ENCODE assay signal across 13 cellular contexts in the genomic region with DNA sequence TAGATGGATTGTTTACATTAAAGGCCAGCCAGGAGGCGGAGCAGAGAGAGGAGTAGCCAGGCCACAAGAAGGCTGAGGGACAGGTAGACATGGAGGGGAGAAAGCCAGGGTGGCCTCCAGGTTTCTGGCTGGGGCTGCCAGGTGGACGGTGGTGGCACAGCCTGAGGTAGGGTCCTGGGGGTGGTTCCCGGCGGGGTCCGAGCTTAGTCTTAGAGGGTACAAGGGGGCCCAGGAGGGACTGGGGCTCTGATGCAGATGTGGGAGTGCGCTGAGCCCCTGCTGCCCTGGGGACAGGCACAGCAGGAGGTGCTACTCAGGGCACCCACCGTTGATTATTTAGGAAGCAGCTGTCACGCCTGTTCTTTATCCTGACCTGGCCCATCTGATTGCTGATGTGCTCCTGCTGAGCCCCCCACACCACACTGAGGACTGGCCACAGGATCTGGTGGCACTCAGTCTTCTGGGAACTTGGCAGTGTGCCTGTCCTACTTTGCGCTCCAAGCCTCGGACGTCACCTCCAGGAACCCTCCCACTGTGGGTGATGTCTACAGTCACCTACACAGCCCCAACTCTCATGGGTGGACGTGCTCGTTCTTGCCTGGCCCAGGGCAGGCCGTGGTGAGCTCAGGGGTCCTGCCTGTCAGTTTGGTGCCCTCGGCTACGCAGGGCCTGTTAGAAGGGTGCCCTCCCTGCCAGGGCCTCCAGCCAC. TPM values are rescaled to one million over a fixed set of nuclear protein-coding genes. Genes with fewer than 3 reads are reported as not detected.
DNase-seq lines count a peak whose midpoint lies in the region; ATAC-seq and TF ChIP-seq lines count a peak whose summit lies in the region.
"Had no signal": no experiment of that assay in that cellular context is flagged by ENCODE, and none has a peak within 500 bp of the region (broad histone marks: within the 10 kb centered on the region; RNA-seq: fewer than 3 reads in every experiment).

No MANE protein-coding gene starts in this region.

- no peak overlapping the region for H2AFZ ChIP-seq in GM23248
- H2AFZ ChIP-seq in osteoblast (ENCODE audit: low read length), result no peak overlapping the region

- no peaks in the 10 kb centered on the region for H3K9me3 ChIP-seq in BLaER1 treated with 17β-estradiol and CSF1 and Interleukin-3, amounts not matched to agents 10 nM and 100 nM (replicated peaks in 1 of 11)
- H3K9me3 ChIP-seq in right cardiac atrium (ENCODE audit: control insufficient read depth, low read length) (no peaks in the 10 kb centered on the region), sigmoid colon (no peaks in the 10 kb centered on the region), GM23248 (ENCODE audit: low read depth) (no peaks in the 10 kb centered on the region), osteoblast (ENCODE audit: low read depth, low read length) (no peaks in the 10 kb centered on the region)
- H3K9me3 ChIP-seq: SJCRH30 had no signal

- no peaks in the 10 kb centered on the region for H3F3A ChIP-seq in GM23248 (ENCODE audit: insufficient read depth)

- no peak for TF ChIP-seq POLR2A in sigmoid colon (IDR thresholded peaks at IDR 0.05)

- H4K20me1 ChIP-seq in BLaER1 treated with 17β-estradiol and CSF1 and Interleukin-3, amounts not matched to agents 10 nM and 100 nM, result peaks cover 30 to 94% (median 70%) of the 10 kb centered on the region in 11 experiments; a peak in 20 of 22 replicates
- H4K20me1 ChIP-seq in GM23248 (ENCODE audit: insufficient read depth) (no peaks in the 10 kb centered on the region), osteoblast (ENCODE audit: insufficient read depth, low read length) (peaks cover 67% of the 10 kb centered on the region)

- H3K79me2 ChIP-seq in GM23248 (ENCODE audit: insufficient read depth) (no peaks in the 10 kb centered on the region; the same call in 1 of the 2 replicates), osteoblast (ENCODE audit: insufficient read depth, low read length) (peaks cover 4% of the 10 kb centered on the region)

- peak overlapping the region in 2 of 11 experiments; percentile 7 to 14; a peak in 2 of 22 replicates for H3K9ac ChIP-seq in BLaER1 treated with 17β-estradiol and CSF1 and Interleukin-3, amounts not matched to agents 10 nM and 100 nM
- H3K9ac ChIP-seq in GM23248, result no peak overlapping the region

- H3K4me3 ChIP-seq in BLaER1 treated with 17β-estradiol and CSF1 and Interleukin-3, amounts not matched to agents 10 nM and 100 nM, result no peak overlapping the region
- H3K4me3 ChIP-seq in right cardiac atrium (ENCODE audit: low read length) (no peak overlapping the region), sigmoid colon (no peak overlapping the region), GM23248 (no peak overlapping the region), osteoblast (ENCODE audit: insufficient read depth, low read length) (no peak overlapping the region)
- H3K4me3 ChIP-seq: lung, SJCRH30 had no signal

- TF ChIP-seq CTCF in sigmoid colon (IDR thresholded peaks at IDR 0.05), result no peak
- TF ChIP-seq CTCF in osteoblast (IDR thresholded peaks at IDR 0.05; ENCODE audit: extremely low read depth, low read depth, low read length), result no peak

- peak overlapping the region in 9 of 11 experiments; percentile 21 to 97 (median 93); a peak in 17 of 22 replicates for H3K4me2 ChIP-seq in BLaER1 treated with 17β-estradiol and CSF1 and Interleukin-3, amounts not matched to agents 10 nM and 100 nM
- H3K4me2 ChIP-seq in GM23248 (ENCODE audit: unreplicated experiment) (no peak overlapping the region), osteoblast (ENCODE audit: insufficient read depth, low read length) (no peak overlapping the region)

- peaks cover 0 to 53% (median 9%) of the 10 kb centered on the region in 11 experiments; a peak in 11 of 22 replicates for H3K36me3 ChIP-seq in BLaER1 treated with 17β-estradiol and CSF1 and Interleukin-3, amounts not matched to agents 10 nM and 100 nM
- H3K36me3 ChIP-seq in sigmoid colon (peaks cover 0 to 35% (median 16%) of the 10 kb centered on the region in 4 donors), GM23248 (ENCODE audit: low read depth) (no peaks in the 10 kb centered on the region; the same call in 1 of the 2 replicates), osteoblast (ENCODE audit: insufficient read depth, low read length) (no peaks in the 10 kb centered on the region)
- H3K36me3 ChIP-seq: SJCRH30 had no signal

- ATAC-seq in right cardiac atrium (peak; percentile 39 to 45), HG02840 (IDR thresholded peaks at IDR 0.05; ENCODE audit: low FRiP score, unreplicated experiment) (no peak)

- intact Hi-C loops in right cardiac atrium (cut with DNase I) (no loop called here), sigmoid colon (cut with DNase I) (no loop called here)

- H3K9me2 ChIP-seq in GM23248 (ENCODE audit: insufficient read depth), result no peaks in the 10 kb centered on the region

- peaks cover 35 to 84% (median 81%) of the 10 kb centered on the region in 10 experiments for H3K4me1 ChIP-seq in BLaER1 treated with 17β-estradiol and CSF1 and Interleukin-3, amounts not matched to agents 10 nM and 100 nM
- H3K4me1 ChIP-seq in right cardiac atrium (ENCODE audit: control insufficient read depth, insufficient read depth, low read length) (peaks cover 22% of the 10 kb centered on the region), sigmoid colon (peaks cover 0 to 53% (median 47%) of the 10 kb centered on the region in 4 donors), GM23248 (ENCODE audit: insufficient read depth) (no peaks in the 10 kb centered on the region), osteoblast (ENCODE audit: insufficient read depth, low read length) (peaks cover 19% of the 10 kb centered on the region)
- H3K4me1 ChIP-seq: SJCRH30 had no signal

- TF ChIP-seq EP300 in sigmoid colon (IDR thresholded peaks at IDR 0.05), result no peak

- peak overlapping the region in 2 of 11 experiments; percentile 9 to 12; a peak in 2 of 22 replicates for H3K27ac ChIP-seq in BLaER1 treated with 17β-estradiol and CSF1 and Interleukin-3, amounts not matched to agents 10 nM and 100 nM
- peak overlapping the region; percentile 16 for H3K27ac ChIP-seq in right cardiac atrium (ENCODE audit: low read length)
- H3K27ac ChIP-seq in sigmoid colon, result peak overlapping the region; percentile 46 to 96 (median 87)
- H3K27ac ChIP-seq in GM23248, result no peak overlapping the region
- no peak overlapping the region for H3K27ac ChIP-seq in osteoblast (ENCODE audit: low read depth, low read length)
- H3K27ac ChIP-seq: SJCRH30 had no signal

- peaks cover 0 to 46% (median 3%) of the 10 kb centered on the region in 11 experiments; a peak in 11 of 22 replicates for H3K27me3 ChIP-seq in BLaER1 treated with 17β-estradiol and CSF1 and Interleukin-3, amounts not matched to agents 10 nM and 100 nM
- H3K27me3 ChIP-seq in right cardiac atrium (ENCODE audit: control insufficient read depth, insufficient read depth) (no peaks in the 10 kb centered on the region), sigmoid colon (no peaks in the 10 kb centered on the region), GM23248 (replicated peaks; ENCODE audit: insufficient read depth) (no peaks in the 10 kb centered on the region), osteoblast (ENCODE audit: insufficient read depth, low read length) (no peaks in the 10 kb centered on the region)
- H3K27me3 ChIP-seq: SJCRH30 had no signal

- WGBS in right cardiac atrium, result 62% methylated on average over 16 of the region's 16 CpGs
- 79 to 90% methylated on average over 16 of the region's 16 CpGs for WGBS in sigmoid colon, 2 donors
- 92 to 96% methylated on average over 16 of the region's 16 CpGs for WGBS in GM23248 (ENCODE audit: low coverage in 1 of 2, low lambda C conversion rate in 2 of 2, missing lambda C conversion rate in 2 of 2), 2 experiments

- in situ Hi-C loops in GM23248 (cut with MboI), result no loop called here

- DNase-seq in cerebellar cortex (ENCODE audit: low spot score) (peak; percentile 27), right cardiac atrium (peak; percentile 54 to 82 (median 79)), sigmoid colon (peak; percentile 82), GM23248 (no peak), HuH-7.5 (ENCODE audit: low spot score) (no peak), osteoblast (ENCODE audit: insufficient read length, low spot score, missing footprints) (no peak)
- DNase-seq: ACHN; activated CD4-positive, alpha-beta memory T cell treated with anti-CD3 and anti-CD28 coated beads, Interleukin-2, amount 10 ng/mL, durations not matched to agents 7 days and 5 days; NCI-H446 treated with DMSO at 0.1 percent for 48 hours; SJCRH30 had no signal

RNA-seq across cellular contexts. Expression of gene WFS1, which starts 11.9 kb away (rescaled TPM):
- total RNA-seq in right cardiac atrium (10 to 100 TPM; 47.9 to 76.6 (median 60.7) TPM), sigmoid colon (10 to 100 TPM; 34.6 to 69.0 (median 47.2) TPM), osteoblast (12.1 and 17.0 TPM in 2 replicates)
- polyA plus RNA-seq in right cardiac atrium (53.3 TPM), sigmoid colon (10 to 100 TPM in 1 of 3 donors, 1 to 10 TPM in 2; 1.4 to 10.1 (median 3.6) TPM), GM23248 (2016; fragmentation: Nextera tagmentation; extraction: Ambion mirVana) (24.4 and 25.0 TPM in 2 replicates)
- 21.5 and 24.2 TPM in 2 replicates for total RNA-seq in GM23248 (2014; rRNA removed; shearing (Covaris generic))

Comparison
In these comparisons a context has a peak if more than half of its experiments do, and no peak if none do; other contexts are left out.
1. H3K27ac ChIP-seq: peak in right cardiac atrium (single experiment) and sigmoid colon (4 of 4); none in GM23248 (single experiment) and osteoblast (single experiment).
2. H3K4me2 ChIP-seq: peak in BLaER1 treated with 17β-estradiol and CSF1 and Interleukin-3, amounts not matched to agents 10 nM and 100 nM (9 of 11); none in GM23248 (single experiment) and osteoblast (single experiment).
3. DNase-seq: peak in cerebellar cortex (single experiment), right cardiac atrium (3 of 3) and sigmoid colon (single experiment); none in GM23248 (single experiment), HuH-7.5 (single experiment) and osteoblast (single experiment).